26 cellular contexts compared by ENCODE assay signal in genomic region chr19:17104679-17105078, GRCh38. TPM values are rescaled to one million over a fixed set of nuclear protein-coding genes. Genes with fewer than 3 reads are reported as not detected.
DNase-seq lines count a peak whose midpoint lies in the region; ATAC-seq and TF ChIP-seq lines count a peak whose summit lies in the region.
"Had no signal": no experiment of that assay in that cellular context is flagged by ENCODE, and none has a peak within 500 bp of the region (broad histone marks: within the 10 kb centered on the region; RNA-seq: fewer than 3 reads in every experiment).

No MANE protein-coding gene starts in this region.

- TF ChIP-seq CTCF in OCI-LY3 (IDR thresholded peaks at IDR 0.05; ENCODE audit: low read depth, low read length), result no peak
- no peak for TF ChIP-seq CTCF in dorsolateral prefrontal cortex (IDR thresholded peaks at IDR 0.05 in 54 of 56, conservative IDR thresholded peaks at IDR 0.05 in 2 of 56; ENCODE audit: low read depth in 1 of 56, partially characterized antibody in 56 of 56)
- no peak for TF ChIP-seq CTCF in heart left ventricle (IDR thresholded peaks at IDR 0.05)

- H3K4me1 ChIP-seq in OCI-LY3 (ENCODE audit: low read length) (peaks cover 65% of the 10 kb centered on the region), heart left ventricle (peaks cover 4 to 55% (median 16%) of the 10 kb centered on the region in 12 donors)

- H3K36me3 Mint-ChIP-seq in activated CD8-positive, alpha-beta memory T cell treated with anti-CD3 and anti-CD28 coated beads, Interleukin-2, amount 10 ng/mL, durations not matched to agents 7 days and 5 days, result peaks cover 47% of the 10 kb centered on the region

- no peak overlapping the region for H2AFZ ChIP-seq in OCI-LY3 (ENCODE audit: low read depth, low read length)

- H3K27ac ChIP-seq in OCI-LY3 (ENCODE audit: low read length), result peak overlapping the region; percentile 79
- H3K27ac ChIP-seq in dorsolateral prefrontal cortex, result peak overlapping the region in 40 of 59 donors; percentile 1 to 87 (median 65)
- H3K27ac ChIP-seq in heart left ventricle, result peak overlapping the region in 1 of 12 donors; percentile 58
- H3K27ac ChIP-seq: cardiac muscle cell, gastrocnemius medialis had no signal

- H3K9me3 ChIP-seq in OCI-LY3 (ENCODE audit: insufficient read depth, low read length), result peaks cover 5% of the 10 kb centered on the region; the same call in 1 of the 2 replicates
- H3K9me3 ChIP-seq in heart left ventricle, result peaks cover 0 to 5% (median 0%) of the 10 kb centered on the region in 12 donors
- H3K9me3 ChIP-seq: gastrocnemius medialis, thoracic aorta, uterus had no signal

- peak overlapping the region; percentile 16 for H3K27ac Mint-ChIP-seq in activated CD8-positive, alpha-beta memory T cell treated with anti-CD3 and anti-CD28 coated beads, Interleukin-2, amount 10 ng/mL, durations not matched to agents 7 days and 5 days
- H3K27ac Mint-ChIP-seq: activated naive CD8-positive, alpha-beta T cell; progenitor cell of endocrine pancreas; WTC11 had no signal

- DNase-seq in activated CD8-positive, alpha-beta memory T cell treated with anti-CD3 and anti-CD28 coated beads, Interleukin-2, amount 10 ng/mL, durations not matched to agents 7 days and 5 days, result no peak
- DNase-seq in activated CD8-positive, alpha-beta memory T cell treated with anti-CD3 and anti-CD28 coated beads, Interleukin-2, amount 50 U/mL, for 4 hours, result no peak
- DNase-seq in dorsolateral prefrontal cortex, result no peak
- no peak for DNase-seq in heart left ventricle
- DNase-seq in T-helper 1 cell, result no peak
- no peak for DNase-seq in D341Med (ENCODE audit: low spot score)
- no peak for DNase-seq in COLO668 (lab: John Stamatoyannopoulos, UW; ENCODE audit: unreplicated experiment)
- DNase-seq: activated CD4-positive, alpha-beta T cell treated with anti-CD3 and anti-CD28 coated beads, Interleukin-2, amount 50 U/mL, for 48 hours; activated effector memory CD4-positive, alpha-beta T cell treated with Interleukin-2 at 50 U/mL for 16 hours; aorta; DMS53; gastrocnemius medialis; hippocampal formation; mesenchymal stem cell; PC-3; stimulated activated naive CD8-positive, alpha-beta T cell treated with anti-CD3 and anti-CD28 coated beads, Interleukin-15, Interleukin-2, amounts not matched to agents 100 U/mL and 50 U/mL, for 24 hours; T-helper 9 cell; uterus had no signal

- H3K4me2 ChIP-seq in OCI-LY3 (ENCODE audit: low read length), result peak overlapping the region; percentile 79

- intact Hi-C loops in dorsolateral prefrontal cortex (cut with DNase I) (no loop called here), heart left ventricle (cut with DNase I) (no loop called here)

- H3K9ac ChIP-seq in OCI-LY3 (ENCODE audit: low read length), result peak overlapping the region; percentile 55

- no peak overlapping the region for H3K4me3 Mint-ChIP-seq in activated CD8-positive, alpha-beta memory T cell treated with anti-CD3 and anti-CD28 coated beads, Interleukin-2, amount 10 ng/mL, durations not matched to agents 7 days and 5 days
- H3K4me3 Mint-ChIP-seq: activated naive CD8-positive, alpha-beta T cell; WTC11 had no signal

- no peak for ATAC-seq in activated CD8-positive, alpha-beta memory T cell treated with anti-CD3 and anti-CD28 coated beads, Interleukin-2, amount 10 ng/mL, durations not matched to agents 7 days and 5 days
- ATAC-seq in heart left ventricle, result no peak
- ATAC-seq: gastrocnemius medialis; PC-3; Right ventricle myocardium inferior; SK-N-SH treated with all-trans-retinoic acid at 6 μM for 48 hours; stimulated activated naive CD8-positive, alpha-beta T cell treated with anti-CD3 and anti-CD28 coated beads, Interleukin-15, Interleukin-2, amounts not matched to agents 100 U/mL and 50 U/mL, for 24 hours; WTC11 had no signal

- H3K36me3 ChIP-seq in OCI-LY3 (replicated peaks; ENCODE audit: low read depth, low read length) (peaks cover 44% of the 10 kb centered on the region), heart left ventricle (peaks cover 0 to 60% (median 31%) of the 10 kb centered on the region in 9 donors)
- H3K36me3 ChIP-seq: cardiac muscle cell, uterus had no signal

- H3K27me3 Mint-ChIP-seq in activated CD8-positive, alpha-beta memory T cell treated with anti-CD3 and anti-CD28 coated beads, Interleukin-2, amount 10 ng/mL, durations not matched to agents 7 days and 5 days, result no peaks in the 10 kb centered on the region
- H3K27me3 Mint-ChIP-seq: activated naive CD8-positive, alpha-beta T cell; progenitor cell of endocrine pancreas had no signal

- 87 to 94% (median 88%) methylated on average over 7 of the region's 7 CpGs for WGBS in heart left ventricle, 4 donors

- H3K27me3 ChIP-seq in OCI-LY3 (ENCODE audit: low read depth, low read length), result no peaks in the 10 kb centered on the region
- no peaks in the 10 kb centered on the region for H3K27me3 ChIP-seq in dorsolateral prefrontal cortex
- no peaks in the 10 kb centered on the region for H3K27me3 ChIP-seq in heart left ventricle
- H3K27me3 ChIP-seq: cardiac muscle cell, gastrocnemius medialis, uterus had no signal

- peaks cover 86% of the 10 kb centered on the region for H3K79me2 ChIP-seq in OCI-LY3 (ENCODE audit: low read length)

- peaks cover 21% of the 10 kb centered on the region for H4K20me1 ChIP-seq in OCI-LY3 (ENCODE audit: insufficient read depth, low read length)

- H3K4me1 Mint-ChIP-seq in activated CD8-positive, alpha-beta memory T cell treated with anti-CD3 and anti-CD28 coated beads, Interleukin-2, amount 10 ng/mL, durations not matched to agents 7 days and 5 days, result peaks cover 50% of the 10 kb centered on the region

- no peak for TF ChIP-seq POLR2A in heart left ventricle (IDR thresholded peaks at IDR 0.05)

- H3K4me3 ChIP-seq in OCI-LY3 (ENCODE audit: low read length) (peak overlapping the region; percentile 59; the same call in 1 of the 2 replicates), dorsolateral prefrontal cortex (no peak overlapping the region), heart left ventricle (no peak overlapping the region)
- H3K4me3 ChIP-seq: cardiac muscle cell, gastrocnemius medialis, thoracic aorta, uterus had no signal

- H3K9me3 Mint-ChIP-seq in activated CD8-positive, alpha-beta memory T cell treated with anti-CD3 and anti-CD28 coated beads, Interleukin-2, amount 10 ng/mL, durations not matched to agents 7 days and 5 days (ENCODE audit: low read depth), result peaks cover 2% of the 10 kb centered on the region

- CTCF ChIA-PET in activated CD8-positive, alpha-beta memory T cell treated with anti-CD3 and anti-CD28 coated beads, Interleukin-2, amount 10 ng/mL, durations not matched to agents 7 days and 5 days (lab: Charles Lee), result no interaction called here

RNA-seq across cellular contexts. Expression of gene MYO9B, which starts 29.1 kb away (rescaled TPM):
- total RNA-seq in activated CD8-positive, alpha-beta memory T cell treated with anti-CD3 and anti-CD28 coated beads, Interleukin-2, amount 10 ng/mL, durations not matched to agents 7 days and 5 days, result 100 to 1,000 TPM; 280 to 356 TPM
- total RNA-seq in dorsolateral prefrontal cortex, result 100 to 1,000 TPM in 63 of 120 experiments, 10 to 100 TPM in 57; 49.9 to 250 (median 101) TPM
- total RNA-seq in heart left ventricle, result 10 to 100 TPM; 24.2 to 89.4 (median 31.3) TPM
- polyA plus RNA-seq in heart left ventricle, result 10 to 100 TPM; 26.9 to 39.6 TPM

RNA-seq across cellular contexts. Expression of gene HAUS8, which starts 29.4 kb away (rescaled TPM):
- total RNA-seq in activated CD8-positive, alpha-beta memory T cell treated with anti-CD3 and anti-CD28 coated beads, Interleukin-2, amount 10 ng/mL, durations not matched to agents 7 days and 5 days, result 10 to 100 TPM; 62.1 to 73.0 TPM
- total RNA-seq in dorsolateral prefrontal cortex (1 to 10 TPM; 1.9 to 8.7 (median 4.2) TPM), heart left ventricle (1 to 10 TPM; 2.1 to 9.2 (median 4.7) TPM)
- 1 to 10 TPM; 4.2 to 5.1 TPM for polyA plus RNA-seq in heart left ventricle

Comparison
In these comparisons a context has a peak if more than half of its experiments do, and no peak if none do; other contexts are left out.
1. RNA of gene HAUS8, which starts 29.4 kb away (total RNA-seq): 62.1 to 73.0 TPM in activated CD8-positive, alpha-beta memory T cell treated with anti-CD3 and anti-CD28 coated beads, Interleukin-2, amount 10 ng/mL, durations not matched to agents 7 days and 5 days; 2.1 to 9.2 TPM in heart left ventricle and 1.9 to 8.7 TPM in dorsolateral prefrontal cortex; every median in the first group is over 4 times any median in the second.